ENCODE assay signal across 2 cellular contexts in the genomic region with DNA sequence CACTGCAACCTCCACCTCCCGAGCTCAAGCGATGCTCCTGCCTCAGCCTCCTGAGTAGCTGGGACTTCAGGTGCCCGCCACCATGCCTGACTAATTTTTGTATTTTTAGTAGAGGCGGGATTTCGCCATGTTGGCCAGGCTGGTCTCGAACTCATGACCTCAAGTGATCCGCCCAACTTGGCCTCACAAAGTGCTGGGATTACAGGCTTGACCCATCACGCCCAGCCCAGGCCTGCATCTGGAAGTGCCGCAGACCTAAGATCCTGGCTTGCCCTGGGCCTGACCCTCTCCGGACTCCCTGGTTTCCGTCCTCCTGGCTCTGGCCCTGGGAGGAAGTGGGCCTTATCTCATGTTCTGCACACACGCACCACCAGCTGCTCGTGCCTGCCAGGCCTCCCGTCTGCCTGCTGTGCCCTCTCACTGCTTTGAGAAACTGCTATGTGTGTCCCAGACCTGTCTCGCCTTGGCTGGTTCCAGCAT.
A peak's percentile ranks its signal among the peaks of the same experiment; 100 is the strongest.
TF ChIP-seq lines count a peak whose summit lies in the region.

No MANE protein-coding gene starts in this region.

TF ChIP-seq in SK-N-SH, 30 proteins besides CTCF, POLR2A, EP300 and RAD21:
- TF ChIP-seq RCOR1 (IDR thresholded peaks at IDR 0.05; ENCODE audit: low read length) (peak; percentile 70; the same call in 1 of the 2 replicates), GATA2 (CRISPR knock-in tag; IDR thresholded peaks at IDR 0.05) (peak; percentile 97), MXI1 (IDR thresholded peaks at IDR 0.05; ENCODE audit: low read depth, low read length) (peak; percentile 84), RXRA (IDR thresholded peaks at IDR 0.05; ENCODE audit: borderline replicate concordance, low read depth) (no peak), CHD2 (IDR thresholded peaks at IDR 0.05; ENCODE audit: low read length, partially characterized antibody) (peak; percentile 90), FOXJ3 (CRISPR knock-in tag; IDR thresholded peaks at IDR 0.05) (peak; percentile 82; the same call in 1 of the 2 replicates), SMC3 (IDR thresholded peaks at IDR 0.05; ENCODE audit: low read depth, low read length) (no peak), TCF12 (IDR thresholded peaks at IDR 0.05) (peak; percentile 67)
- TF ChIP-seq, protein P1, sequence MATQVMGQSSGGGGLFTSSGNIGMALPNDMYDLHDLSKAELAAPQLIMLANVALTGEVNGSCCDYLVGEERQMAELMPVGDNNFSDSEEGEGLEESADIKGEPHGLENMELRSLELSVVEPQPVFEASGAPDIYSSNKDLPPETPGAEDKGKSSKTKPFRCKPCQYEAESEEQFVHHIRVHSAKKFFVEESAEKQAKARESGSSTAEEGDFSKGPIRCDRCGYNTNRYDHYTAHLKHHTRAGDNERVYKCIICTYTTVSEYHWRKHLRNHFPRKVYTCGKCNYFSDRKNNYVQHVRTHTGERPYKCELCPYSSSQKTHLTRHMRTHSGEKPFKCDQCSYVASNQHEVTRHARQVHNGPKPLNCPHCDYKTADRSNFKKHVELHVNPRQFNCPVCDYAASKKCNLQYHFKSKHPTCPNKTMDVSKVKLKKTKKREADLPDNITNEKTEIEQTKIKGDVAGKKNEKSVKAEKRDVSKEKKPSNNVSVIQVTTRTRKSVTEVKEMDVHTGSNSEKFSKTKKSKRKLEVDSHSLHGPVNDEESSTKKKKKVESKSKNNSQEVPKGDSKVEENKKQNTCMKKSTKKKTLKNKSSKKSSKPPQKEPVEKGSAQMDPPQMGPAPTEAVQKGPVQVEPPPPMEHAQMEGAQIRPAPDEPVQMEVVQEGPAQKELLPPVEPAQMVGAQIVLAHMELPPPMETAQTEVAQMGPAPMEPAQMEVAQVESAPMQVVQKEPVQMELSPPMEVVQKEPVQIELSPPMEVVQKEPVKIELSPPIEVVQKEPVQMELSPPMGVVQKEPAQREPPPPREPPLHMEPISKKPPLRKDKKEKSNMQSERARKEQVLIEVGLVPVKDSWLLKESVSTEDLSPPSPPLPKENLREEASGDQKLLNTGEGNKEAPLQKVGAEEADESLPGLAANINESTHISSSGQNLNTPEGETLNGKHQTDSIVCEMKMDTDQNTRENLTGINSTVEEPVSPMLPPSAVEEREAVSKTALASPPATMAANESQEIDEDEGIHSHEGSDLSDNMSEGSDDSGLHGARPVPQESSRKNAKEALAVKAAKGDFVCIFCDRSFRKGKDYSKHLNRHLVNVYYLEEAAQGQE (IDR thresholded peaks at IDR 0.05; ENCODE audit: low read depth, low read length): no peak
- TF ChIP-seq, protein P2, sequence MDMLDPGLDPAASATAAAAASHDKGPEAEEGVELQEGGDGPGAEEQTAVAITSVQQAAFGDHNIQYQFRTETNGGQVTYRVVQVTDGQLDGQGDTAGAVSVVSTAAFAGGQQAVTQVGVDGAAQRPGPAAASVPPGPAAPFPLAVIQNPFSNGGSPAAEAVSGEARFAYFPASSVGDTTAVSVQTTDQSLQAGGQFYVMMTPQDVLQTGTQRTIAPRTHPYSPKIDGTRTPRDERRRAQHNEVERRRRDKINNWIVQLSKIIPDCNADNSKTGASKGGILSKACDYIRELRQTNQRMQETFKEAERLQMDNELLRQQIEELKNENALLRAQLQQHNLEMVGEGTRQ (IDR thresholded peaks at IDR 0.05; ENCODE audit: borderline replicate concordance, low read depth, low read length): no peak
TF ChIP-seq in SK-N-SH: peak in this region for 6.

TF ChIP-seq in endothelial cell of umbilical vein, 7 proteins besides CTCF, POLR2A, EP300 and RAD21:
- TF ChIP-seq EZH2 (IDR thresholded peaks at IDR 0.05; ENCODE audit: borderline replicate concordance, low read depth, low read length, severe bottlenecking) (no peak), GATA2 (IDR thresholded peaks at IDR 0.05; ENCODE audit: insufficient read depth, insufficient read length, low read depth, low read length) (peak; percentile 42), POLR2AphosphoS5 (IDR thresholded peaks at IDR 0.05; ENCODE audit: insufficient read depth, low read depth, low read length) (peak; percentile 73)
TF ChIP-seq in endothelial cell of umbilical vein: peak in this region for 2.
